9 cellular contexts compared by ENCODE assay signal in the genomic region with DNA sequence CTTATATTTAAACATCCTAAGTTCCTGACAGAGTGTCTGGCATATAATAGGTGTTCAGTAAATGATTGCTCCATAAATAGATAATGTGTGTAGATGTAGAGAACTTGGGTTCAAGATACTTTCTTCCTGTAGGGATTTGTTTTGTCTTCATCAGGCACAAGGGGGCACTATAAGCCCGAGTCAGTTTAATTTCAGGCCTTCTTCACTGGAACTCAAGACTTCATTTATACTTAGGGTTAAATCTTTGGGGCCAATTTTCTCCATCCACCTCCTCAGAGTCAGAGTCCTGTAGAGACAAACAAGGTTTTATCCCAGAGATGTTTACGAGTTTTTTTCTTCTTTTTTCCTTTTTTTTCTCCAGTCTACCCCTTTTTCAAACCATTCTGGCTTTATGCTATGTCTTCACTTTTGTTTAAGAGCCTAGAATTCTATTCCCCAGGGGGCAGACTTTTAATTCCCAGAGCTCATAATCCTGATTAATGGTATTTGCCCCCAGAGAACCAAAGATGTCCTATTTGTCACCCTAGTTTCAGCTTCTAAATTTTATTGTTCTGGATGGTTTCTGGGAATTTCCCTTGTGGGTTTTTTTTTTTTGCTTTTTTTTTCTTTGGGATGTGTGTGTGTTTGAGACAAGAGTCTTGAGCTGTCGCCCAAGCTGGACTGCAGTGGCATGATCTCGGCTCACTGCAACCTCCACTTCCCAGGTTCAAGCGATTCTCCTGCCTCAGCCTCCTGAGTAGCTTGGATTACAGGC.
DNase-seq lines count a peak whose midpoint lies in the region; ATAC-seq, FAIRE-seq and TF ChIP-seq lines count a peak whose summit lies in the region.
"Had no signal": no experiment of that assay in that cellular context is flagged by ENCODE, and none has a peak within 500 bp of the region (broad histone marks: within the 10 kb centered on the region; RNA-seq: fewer than 3 reads in every experiment).

No MANE protein-coding gene starts in this region.

- peaks cover 15% of the 10 kb centered on the region for H3K4me1 ChIP-seq in RWPE2 (ENCODE audit: insufficient read depth, poor library complexity, severe bottlenecking)

- H3K36me3 ChIP-seq in RWPE2 (ENCODE audit: low read depth) (no peaks in the 10 kb centered on the region), bronchial epithelial cell (ENCODE audit: control insufficient read depth, insufficient read depth, low read length) (no peaks in the 10 kb centered on the region)
- H3K36me3 ChIP-seq: BLaER1 treated with 17β-estradiol and CSF1 and Interleukin-3, amounts not matched to agents 10 nM and 100 nM had no signal

- no peaks in the 10 kb centered on the region for H3K9me3 ChIP-seq in RWPE2 (ENCODE audit: severe bottlenecking)
- H3K9me3 ChIP-seq: BLaER1 treated with 17β-estradiol and CSF1 and Interleukin-3, amounts not matched to agents 10 nM and 100 nM had no signal

- no peak for ATAC-seq in RWPE2 (ENCODE audit: low read depth)
- no peak for ATAC-seq in HG02571 (IDR thresholded peaks at IDR 0.05; ENCODE audit: unreplicated experiment)

- no peak overlapping the region for H3K4me3 ChIP-seq in RWPE2 (ENCODE audit: severe bottlenecking)
- H3K4me3 ChIP-seq in bronchial epithelial cell (ENCODE audit: low read depth, low read length): no peak overlapping the region
- H3K4me3 ChIP-seq: BLaER1 treated with 17β-estradiol and CSF1 and Interleukin-3, amounts not matched to agents 10 nM and 100 nM had no signal

- TF ChIP-seq CTCF in RWPE2 (IDR thresholded peaks at IDR 0.05; ENCODE audit: poor library complexity, severe bottlenecking) (peak; percentile 78), bronchial epithelial cell (IDR thresholded peaks at IDR 0.05; ENCODE audit: insufficient read depth, low read length, severe bottlenecking) (peak; percentile 55)

- DNase-seq in NCI-H1105 treated with DMSO at 0.1 percent for 48 hours (lab: John Stamatoyannopoulos, UW) (peak; percentile 49), NCI-H1105 (lab: John Stamatoyannopoulos, UW) (no peak), HTR-8/SVneo (ENCODE audit: insufficient read length, low spot score) (peak; percentile 40), RWPE2 (ENCODE audit: low spot score) (no peak), bronchial epithelial cell (ENCODE audit: low read depth) (peak; percentile 70), medulla oblongata (ENCODE audit: extremely low spot score) (peak; percentile 82), GM19240 (ENCODE audit: insufficient read length, low spot score) (no peak)

- no peak overlapping the region for H3K27ac ChIP-seq in RWPE2 (ENCODE audit: poor library complexity, severe bottlenecking)
- H3K27ac ChIP-seq: BLaER1 treated with 17β-estradiol and CSF1 and Interleukin-3, amounts not matched to agents 10 nM and 100 nM had no signal

- FAIRE-seq in HTR-8/SVneo (lab: Jason Lieb, UNC) (no peak), bronchial epithelial cell (lab: Jason Lieb, UNC) (no peak)

- no peaks in the 10 kb centered on the region for H3K27me3 ChIP-seq in RWPE2 (ENCODE audit: insufficient read depth, poor library complexity, severe bottlenecking)
- H3K27me3 ChIP-seq in bronchial epithelial cell (ENCODE audit: control insufficient read depth, insufficient read depth, low read length): no peaks in the 10 kb centered on the region
- H3K27me3 ChIP-seq: BLaER1 treated with 17β-estradiol and CSF1 and Interleukin-3, amounts not matched to agents 10 nM and 100 nM had no signal

Comparison
In these comparisons a context has a peak if more than half of its experiments do, and no peak if none do; other contexts are left out.
1. DNase-seq: peak in NCI-H1105 treated with DMSO at 0.1 percent for 48 hours (single experiment), HTR-8/SVneo (single experiment), bronchial epithelial cell (single experiment) and medulla oblongata (single experiment); none in NCI-H1105 (single experiment), RWPE2 (single experiment) and GM19240 (single experiment).